Comparison of ENCODE assay signal across 19 cellular contexts in genomic region chr6:169513478-169514193, GRCh38.
DNase-seq lines count a peak whose midpoint lies in the region; ATAC-seq, FAIRE-seq and TF ChIP-seq lines count a peak whose summit lies in the region.
"Had no signal": no experiment of that assay in that cellular context is flagged by ENCODE, and none has a peak within 500 bp of the region (broad histone marks: within the 10 kb centered on the region; RNA-seq: fewer than 3 reads in every experiment).

No MANE protein-coding gene starts in this region.

- H3K4me3 ChIP-seq in K562, result no peak overlapping the region
- H3K4me3 ChIP-seq in upper lobe of right lung, result no peak overlapping the region
- H3K4me3 ChIP-seq: HAP-1 had no signal

- no TSS peak for BruUV-seq in K562 (replicated peaks; lab: Mats Ljungman, UMichigan)

- no peaks in the 10 kb centered on the region for H3K4me1 ChIP-seq in K562 (replicated peaks in 1 of 2; ENCODE audit: control insufficient read depth in 2 of 2, insufficient read depth in 2 of 2, low read length in 2 of 2)
- no peaks in the 10 kb centered on the region for H3K4me1 ChIP-seq in upper lobe of right lung
- H3K4me1 ChIP-seq: HAP-1 had no signal

- H4K20me1 ChIP-seq in K562 (replicated peaks; ENCODE audit: control insufficient read depth, insufficient read depth, low read length), result no peaks in the 10 kb centered on the region

- FAIRE-seq in A204.1 (lab: Jason Lieb, UNC) (peak; percentile 99), G401.6 (lab: Jason Lieb, UNC) (peak; percentile 96), K562 (lab: Jason Lieb, UNC) (peak; percentile 57)
- FAIRE-seq: D721Med, GM19239 had no signal

- no peak for TF ChIP-seq POLR2A in K562 (conservative IDR thresholded peaks at IDR 0.05)

- no peaks in the 10 kb centered on the region for H3K79me2 ChIP-seq in K562 (ENCODE audit: control insufficient read depth, insufficient read depth, low read length)

- in situ Hi-C loops in K562 (cut with MboI), result no loop called here

- H3K9me1 ChIP-seq in K562 (ENCODE audit: control insufficient read depth, insufficient read depth, low read length), result no peaks in the 10 kb centered on the region

- WGBS in K562 (ENCODE audit: insufficient coverage, low coverage, missing lambda C conversion rate), result 0% methylated on average over 3 of the region's 3 CpGs

- no peak overlapping the region for H3K4me2 ChIP-seq in K562 (ENCODE audit: insufficient read depth, low read length)

- H3K9me3 ChIP-seq in K562 (replicated peaks; ENCODE audit: control insufficient read depth, insufficient read depth, low read depth, low read length) (no peaks in the 10 kb centered on the region), upper lobe of right lung (no peaks in the 10 kb centered on the region)
- H3K9me3 ChIP-seq: HAP-1 had no signal

- DNase-seq in K562 (ENCODE audit: extremely low read depth in 1 of 4, low spot score in 3 of 4) (no peak), left colon (no peak), GM10248 (ENCODE audit: extremely low spot score) (no peak), nucleus accumbens (lab: John Stamatoyannopoulos, UW) (no peak), upper lobe of right lung (no peak), NCI-H2227 treated with DMSO at 0.1 percent for 48 hours (lab: John Stamatoyannopoulos, UW) (no peak)
- DNase-seq: CD8-positive, alpha-beta T cell; COR-L47; DMS153; DMS79 treated with DMSO at 0.1 percent for 48 hours; EL; GDM1; GOT3 had no signal

- ATAC-seq in K562, result no peak
- peak; percentile 91 for ATAC-seq in left colon
- ATAC-seq in upper lobe of right lung, result no peak
- ATAC-seq: CD8-positive, alpha-beta T cell had no signal

- no peak overlapping the region for H3K27ac ChIP-seq in K562 (ENCODE audit: extremely low read depth, low read depth, low read length)
- H3K27ac ChIP-seq in upper lobe of right lung, result no peak overlapping the region
- H3K27ac ChIP-seq: HL-60 had no signal

- CTCF ChIA-PET in K562 (lab: Yijun Ruan, JAX; ENCODE audit: low intra/inter-chr PET ratio), result no interaction called here
- CTCF ChIA-PET in GM10248 (lab: Yijun Ruan, JAX), result interaction anchor here (0.7 kb wide), 3 partner anchors 17 to 350 kb away, joined by 3 read pairs; no protein-coding TSS in a partner anchor

- POLR2A ChIA-PET in K562 (lab: Yijun Ruan, JAX) (no interaction called here), GM10248 (lab: Yijun Ruan, JAX) (no interaction called here)

- no peak for TF ChIP-seq RAD21 in K562 (CRISPR knock-in tag; conservative IDR thresholded peaks at IDR 0.05 in 1 of 2, IDR thresholded peaks at IDR 0.05 in 1 of 2)

- no peak overlapping the region for H3K9ac ChIP-seq in K562 (ENCODE audit: insufficient read depth in 1 of 2, low read depth in 2 of 2, low read length in 2 of 2)

- TF ChIP-seq CTCF in K562 (IDR thresholded peaks at IDR 0.05 in 2 of 3, conservative IDR thresholded peaks at IDR 0.05 in 1 of 3; ENCODE audit: insufficient read depth in 2 of 3, low read depth in 1 of 3, low read length in 3 of 3), result no peak
- no peak for TF ChIP-seq CTCF in GM10248 (IDR thresholded peaks at IDR 0.05; ENCODE audit: control extremely low read depth, extremely low read depth, low read depth, missing control alignments)
- TF ChIP-seq CTCF in upper lobe of right lung (IDR thresholded peaks at IDR 0.05), result no peak

- H3K27me3 ChIP-seq in K562 (ENCODE audit: control insufficient read depth in 2 of 2, insufficient read depth in 2 of 2, low read length in 2 of 2), result no peaks in the 10 kb centered on the region
- no peaks in the 10 kb centered on the region for H3K27me3 ChIP-seq in upper lobe of right lung

- TF ChIP-seq EP300 in K562 (IDR thresholded peaks at IDR 0.05; ENCODE audit: low read length), result no peak

- H2AFZ ChIP-seq in K562 (ENCODE audit: low read depth, low read length), result no peak overlapping the region

- intact Hi-C loops in K562 (cut with micrococcal nuclease), result no loop called here
- intact Hi-C loops in left colon (cut with DNase I, micrococcal nuclease), result no loop called here
- intact Hi-C loops in upper lobe of right lung (cut with DNase I), result no loop called here

- H3K36me3 ChIP-seq in K562 (ENCODE audit: control insufficient read depth, insufficient read depth, low read length), result no peaks in the 10 kb centered on the region
- no peaks in the 10 kb centered on the region for H3K36me3 ChIP-seq in upper lobe of right lung
- H3K36me3 ChIP-seq: HAP-1 had no signal

TF ChIP-seq in K562, 482 proteins besides CTCF, POLR2A, EP300 and RAD21:
- no peak for TF ChIP-seq NR2C2 (CRISPR knock-in tag; IDR thresholded peaks at IDR 0.05)
- no peak for TF ChIP-seq NR2C2 (tag; IDR thresholded peaks at IDR 0.05)
- TF ChIP-seq ZNF764 (CRISPR knock-in tag; IDR thresholded peaks at IDR 0.05; ENCODE audit: low read depth), result no peak
- TF ChIP-seq SAFB2 (IDR thresholded peaks at IDR 0.05; ENCODE audit: borderline replicate concordance, low read depth, low read length, severe bottlenecking), result no peak
- TF ChIP-seq GTF2E2 (tag; IDR thresholded peaks at IDR 0.05), result no peak
- no peak for TF ChIP-seq ELF4 (CRISPR knock-in tag; IDR thresholded peaks at IDR 0.05)
- no peak for TF ChIP-seq GABPA (tag; conservative IDR thresholded peaks at IDR 0.05; ENCODE audit: low read depth)
